ENCODE assay signal across 8 cellular contexts in genomic region chr12:45543887-45544286, GRCh38.
DNase-seq lines count a peak whose midpoint lies in the region; ATAC-seq and TF ChIP-seq lines count a peak whose summit lies in the region.

No MANE protein-coding gene starts in this region.

- H3K4me1 ChIP-seq in cardiac muscle cell (ENCODE audit: low read depth), result peaks cover 3% of the 10 kb centered on the region

- peak; percentile 87 for DNase-seq in GM03348 (ENCODE audit: low spot score)
- peak; percentile 78 for DNase-seq in HuH-7 (ENCODE audit: low spot score)
- peak; percentile 66 for DNase-seq in OCI-M2 (lab: John Stamatoyannopoulos, UW; ENCODE audit: unreplicated experiment)
- peak in 1 of 2 donors; percentile 54 for DNase-seq in activated naive CD4-positive, alpha-beta T cell treated with anti-CD3 and anti-CD28 coated beads, Interleukin-2, amount 50 U/mL, for 72 hours (ENCODE audit: low spot score in 2 of 2)
- peak; percentile 79 to 90 for DNase-seq in cardiac muscle cell (ENCODE audit: low read depth in 1 of 2, low spot score in 1 of 2)
- peak; percentile 55 for DNase-seq in retina

- no peaks in the 10 kb centered on the region for H3K27me3 ChIP-seq in cardiac muscle cell

- no peak overlapping the region for H3K27ac Mint-ChIP-seq in activated naive CD4-positive, alpha-beta T cell treated with anti-CD3 and anti-CD28 coated beads, Interleukin-2, amount 50 U/mL, for 72 hours

- H3K27ac ChIP-seq in cardiac muscle cell, result no peak overlapping the region

- TF ChIP-seq CTCF in cardiac muscle cell (IDR thresholded peaks at IDR 0.05; ENCODE audit: low read depth, low read length), result peak; percentile 83

- H3K36me3 Mint-ChIP-seq in activated naive CD4-positive, alpha-beta T cell treated with anti-CD3 and anti-CD28 coated beads, Interleukin-2, amount 50 U/mL, for 72 hours, result no peaks in the 10 kb centered on the region

- H3K4me3 ChIP-seq in cardiac muscle cell, result no peak overlapping the region

- peak; percentile 87 for ATAC-seq in GM21529 (IDR thresholded peaks at IDR 0.05; ENCODE audit: unreplicated experiment)
- peak; percentile 86 to 97 for ATAC-seq in activated naive CD4-positive, alpha-beta T cell treated with anti-CD3 and anti-CD28 coated beads, Interleukin-2, amount 50 U/mL, for 72 hours
- no peak for ATAC-seq in GM19328 (IDR thresholded peaks at IDR 0.05; ENCODE audit: unreplicated experiment)

- H3K9me3 Mint-ChIP-seq in activated naive CD4-positive, alpha-beta T cell treated with anti-CD3 and anti-CD28 coated beads, Interleukin-2, amount 50 U/mL, for 72 hours, result no peaks in the 10 kb centered on the region

- no peaks in the 10 kb centered on the region for H3K9me3 ChIP-seq in cardiac muscle cell (ENCODE audit: low read depth)

- no peaks in the 10 kb centered on the region for H3K36me3 ChIP-seq in cardiac muscle cell
